In genomic region chr5:45385321-45386058, GRCh38 we compare ENCODE assay signal across 14 cellular contexts.
DNase-seq lines count a peak whose midpoint lies in the region; ATAC-seq and TF ChIP-seq lines count a peak whose summit lies in the region.
"Had no signal": no experiment of that assay in that cellular context is flagged by ENCODE, and none has a peak within 500 bp of the region (broad histone marks: within the 10 kb centered on the region; RNA-seq: fewer than 3 reads in every experiment).

No MANE protein-coding gene starts in this region.

- TF ChIP-seq CTCF in A673 (conservative IDR thresholded peaks at IDR 0.05; ENCODE audit: low read depth, low read length) (no peak), suprapubic skin (IDR thresholded peaks at IDR 0.05) (no peak)

- peaks cover 40% of the 10 kb centered on the region for H3K4me1 ChIP-seq in A673 (ENCODE audit: insufficient read depth, low read length, poor library complexity, severe bottlenecking)
- H3K4me1 ChIP-seq in suprapubic skin = no peaks in the 10 kb centered on the region
- H3K4me1 ChIP-seq: esophagus muscularis mucosa had no signal

- no peak for TF ChIP-seq POLR2A in suprapubic skin (IDR thresholded peaks at IDR 0.05)

- 52% methylated on average over 6 of the region's 6 CpGs for WGBS in suprapubic skin

- H3K27ac ChIP-seq in A673 (ENCODE audit: low read depth, low read length, poor library complexity, severe bottlenecking) (peak overlapping the region; percentile 25), suprapubic skin (no peak overlapping the region)
- H3K27ac ChIP-seq: esophagus muscularis mucosa had no signal

- TF ChIP-seq EP300 in suprapubic skin (IDR thresholded peaks at IDR 0.05) = no peak

- H3K27me3 ChIP-seq in A673 (replicated peaks; ENCODE audit: insufficient read depth, low read depth, low read length, poor library complexity) (no peaks in the 10 kb centered on the region), suprapubic skin (no peaks in the 10 kb centered on the region)
- H3K27me3 ChIP-seq: esophagus muscularis mucosa had no signal

- H3K4me3 ChIP-seq in A673 (ENCODE audit: low read depth, low read length, poor library complexity, severe bottlenecking) (no peak overlapping the region), suprapubic skin (no peak overlapping the region)
- H3K4me3 ChIP-seq: esophagus muscularis mucosa, K562 had no signal

- POLR2A ChIA-PET in A673 (lab: Charles Lee; ENCODE audit: low non-redundant PET) = interaction anchor here (0.7 kb wide), 1 partner anchor 26 kb away, joined by 3 read pairs; no protein-coding TSS in a partner anchor

- ATAC-seq in GM21515 (IDR thresholded peaks at IDR 0.05; ENCODE audit: unreplicated experiment) (no peak), GM21390 (IDR thresholded peaks at IDR 0.05; ENCODE audit: unreplicated experiment) (no peak)
- ATAC-seq: K562, T-helper 17 cell had no signal

- CTCF ChIA-PET in A673 (lab: Charles Lee) = interaction anchor here (0.7 to 1.0 kb wide), 2 partner anchors 17 to 167 kb away, joined by 3 to 4 read pairs; no protein-coding TSS in a partner anchor

- H3K9me3 ChIP-seq in A673 (ENCODE audit: low read depth, low read length, poor library complexity, severe bottlenecking) (no peaks in the 10 kb centered on the region), suprapubic skin (no peaks in the 10 kb centered on the region)
- H3K9me3 ChIP-seq: esophagus muscularis mucosa had no signal

- H3K36me3 ChIP-seq in A673 (ENCODE audit: insufficient read depth, low read length, poor library complexity, severe bottlenecking) (no peaks in the 10 kb centered on the region), suprapubic skin (no peaks in the 10 kb centered on the region)
- H3K36me3 ChIP-seq: esophagus muscularis mucosa had no signal

- BruUV-seq in A673 (replicated peaks; lab: Mats Ljungman, UMichigan) = no TSS peak

- intact Hi-C loops in A673 (cut with micrococcal nuclease; ENCODE audit: unreplicated experiment) = loop anchor here (1.0 to 10.0 kb wide), 3 partner anchors 27 to 1611 kb away; no protein-coding TSS in a partner anchor

- DNase-seq in A673 (ENCODE audit: low spot score) (peak; percentile 96), HS-27A (ENCODE audit: low read depth) (peak; percentile 88), T1000 (lab: John Stamatoyannopoulos, UW) (peak; percentile 10), foreskin melanocyte (peak; percentile 53), suprapubic skin (ENCODE audit: low spot score in 2 of 2) (no peak), NCI-H1417 (lab: John Stamatoyannopoulos, UW) (no peak)
- DNase-seq: amygdala, midbrain, NCI-H526, T-helper 17 cell had no signal

Comparison
In these comparisons a context has a peak if more than half of its experiments do, and no peak if none do; other contexts are left out.
1. DNase-seq: peak in A673 (single experiment), HS-27A (single experiment), T1000 (single experiment) and foreskin melanocyte (single experiment); none in suprapubic skin (0 of 2) and NCI-H1417 (0 of 3).